Comparison of ENCODE assay signal across 1 cellular context in the genomic region with DNA sequence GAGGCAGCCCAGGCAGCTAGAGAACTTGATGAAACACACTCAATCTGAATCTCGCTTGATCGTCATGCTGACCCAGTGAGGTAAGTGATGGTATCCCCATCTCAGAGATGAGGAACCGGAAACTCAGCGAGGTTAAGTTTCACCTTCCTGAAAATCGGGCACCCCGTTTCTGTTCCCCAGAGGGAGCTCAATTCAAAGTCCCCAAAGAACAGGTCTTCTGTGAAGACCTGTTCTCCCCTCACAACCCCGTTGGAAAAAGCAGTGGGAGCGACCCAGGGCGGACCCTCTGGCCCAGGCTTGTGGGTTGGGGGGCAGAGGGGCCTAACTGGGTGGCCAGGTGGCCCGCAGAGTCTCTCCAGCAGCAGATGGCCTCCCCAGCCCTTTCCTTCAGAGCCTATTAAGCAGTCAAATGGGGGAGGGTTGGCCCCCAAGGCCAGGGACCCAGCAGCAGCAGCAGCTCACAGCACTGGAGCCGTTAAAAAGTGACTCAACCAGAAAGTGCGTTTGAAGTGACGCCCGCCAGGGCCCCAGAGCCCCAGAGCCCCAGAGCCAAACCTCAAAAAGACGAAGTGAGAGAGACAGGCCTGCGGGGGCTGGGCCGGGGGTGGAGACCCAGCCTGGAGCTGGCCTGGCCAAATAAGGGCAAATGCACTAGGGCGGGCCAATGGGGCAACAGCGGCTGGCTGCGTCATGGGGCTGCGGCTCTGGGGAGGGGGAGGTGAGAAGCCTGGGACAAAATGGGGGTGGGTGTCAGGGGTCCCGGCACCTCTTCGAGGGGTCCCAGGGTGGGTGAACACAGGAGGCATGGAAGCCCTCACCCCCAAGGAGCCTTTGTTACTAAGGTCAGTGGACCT.
TF ChIP-seq lines count a peak whose summit lies in the region.

No MANE protein-coding gene starts in this region.

TF ChIP-seq in HepG2, 621 proteins besides CTCF, POLR2A, EP300 and RAD21 (continued from another document and continues in another):
- TF ChIP-seq ZNF350 (CRISPR knock-in tag; IDR thresholded peaks at IDR 0.05; ENCODE audit: borderline replicate concordance, low read depth) (peak; percentile 34; the same call in 1 of the 2 replicates), ZNF569 (CRISPR knock-in tag; IDR thresholded peaks at IDR 0.05; ENCODE audit: borderline replicate concordance) (no peak), POGZ (CRISPR knock-in tag; IDR thresholded peaks at IDR 0.05) (no peak; the same call in 1 of the 2 replicates), NKX3-1 (CRISPR knock-in tag; IDR thresholded peaks at IDR 0.05) (no peak), ZNF703 (CRISPR knock-in tag; IDR thresholded peaks at IDR 0.05; ENCODE audit: borderline replicate concordance) (no peak), KMT2B (CRISPR knock-in tag; IDR thresholded peaks at IDR 0.05) (peak; percentile 54; the same call in 1 of the 2 replicates), MYC (CRISPR knock-in tag; IDR thresholded peaks at IDR 0.05; ENCODE audit: borderline replicate concordance) (no peak), HDAC1 (CRISPR knock-in tag; IDR thresholded peaks at IDR 0.05) (no peak), SAP130 (CRISPR knock-in tag; IDR thresholded peaks at IDR 0.05; ENCODE audit: low read depth) (0 out of 2 replicates have a peak, but pooled peaks have one; percentile 26), SOX6 (IDR thresholded peaks at IDR 0.05) (no peak), SOX6 (CRISPR knock-in tag; IDR thresholded peaks at IDR 0.05) (no peak), SMYD3 (CRISPR knock-in tag; IDR thresholded peaks at IDR 0.05) (no peak), ZFAT (CRISPR knock-in tag; conservative IDR thresholded peaks at IDR 0.05) (no peak), ZNF776 (CRISPR knock-in tag; IDR thresholded peaks at IDR 0.05) (no peak), ATRX (CRISPR knock-in tag; IDR thresholded peaks at IDR 0.05; ENCODE audit: borderline replicate concordance) (no peak), HMG20B (CRISPR knock-in tag; conservative IDR thresholded peaks at IDR 0.05) (no peak), CEBPB (IDR thresholded peaks at IDR 0.05; ENCODE audit: borderline replicate concordance, low read depth, low read length) (peak; percentile 41; the same call in 1 of the 2 replicates), SRF (IDR thresholded peaks at IDR 0.05; ENCODE audit: low read depth, low read length) (peak; percentile 100), HNF4G (IDR thresholded peaks at IDR 0.05; ENCODE audit: borderline replicate concordance, low read depth, low read length) (no peak), HNF4G (CRISPR knock-in tag; IDR thresholded peaks at IDR 0.05; ENCODE audit: borderline replicate concordance, low read depth) (no peak), ARNT (IDR thresholded peaks at IDR 0.05) (no peak), ZMYM4 (CRISPR knock-in tag; IDR thresholded peaks at IDR 0.05) (peak; percentile 44; the same call in 1 of the 2 replicates), ATF2 (CRISPR knock-in tag; IDR thresholded peaks at IDR 0.05) (0 out of 2 replicates have a peak, but pooled peaks have one; percentile 15), FOSL2 (CRISPR knock-in tag; IDR thresholded peaks at IDR 0.05) (peak; percentile 42; the same call in 1 of the 2 replicates), ZNF792 (CRISPR knock-in tag; IDR thresholded peaks at IDR 0.05) (no peak), ZNF550 (CRISPR knock-in tag; IDR thresholded peaks at IDR 0.05; ENCODE audit: borderline replicate concordance) (no peak), ZNF562 (CRISPR knock-in tag; IDR thresholded peaks at IDR 0.05; ENCODE audit: borderline replicate concordance) (no peak), ZFX (CRISPR knock-in tag; IDR thresholded peaks at IDR 0.05; ENCODE audit: low read depth) (peak; percentile 68; the same call in 1 of the 2 replicates), CCAR2 (optimal IDR thresholded peaks at IDR 0.05; ENCODE audit: low read depth, low read length) (no peak), ZMAT3 (CRISPR knock-in tag; conservative IDR thresholded peaks at IDR 0.05) (0 out of 2 replicates have a peak, but pooled peaks have one; percentile 34), ZNF10 (CRISPR knock-in tag; IDR thresholded peaks at IDR 0.05; ENCODE audit: borderline replicate concordance, low read depth) (no peak), PITX1 (CRISPR knock-in tag; IDR thresholded peaks at IDR 0.05) (peak; percentile 10; the same call in 1 of the 2 replicates), RNF2 (conservative IDR thresholded peaks at IDR 0.05; ENCODE audit: low read depth) (0 out of 2 replicates have a peak, but pooled peaks have one; percentile 21), ZNF652 (CRISPR knock-in tag; IDR thresholded peaks at IDR 0.05; ENCODE audit: borderline replicate concordance, low read depth) (no peak), DNMT3B (CRISPR knock-in tag; conservative IDR thresholded peaks at IDR 0.05) (0 out of 2 replicates have a peak, but pooled peaks have one; percentile 29), NFYC (CRISPR knock-in tag; IDR thresholded peaks at IDR 0.05) (peak; percentile 66), RFX1 (IDR thresholded peaks at IDR 0.05) (no peak), PBX3 (CRISPR knock-in tag; IDR thresholded peaks at IDR 0.05; ENCODE audit: borderline replicate concordance) (no peak), PAX8 (CRISPR knock-in tag; IDR thresholded peaks at IDR 0.05; ENCODE audit: borderline replicate concordance) (no peak), THRA (CRISPR knock-in tag; IDR thresholded peaks at IDR 0.05; ENCODE audit: borderline replicate concordance) (peak; percentile 16; the same call in 1 of the 2 replicates), ZNF552 (CRISPR knock-in tag; IDR thresholded peaks at IDR 0.05; ENCODE audit: borderline replicate concordance) (no peak), SP5 (CRISPR knock-in tag; IDR thresholded peaks at IDR 0.05; ENCODE audit: borderline replicate concordance, low read depth) (peak; percentile 31; the same call in 1 of the 2 replicates), NFYB (CRISPR knock-in tag; IDR thresholded peaks at IDR 0.05) (peak; percentile 59), SNAPC4 (CRISPR knock-in tag; IDR thresholded peaks at IDR 0.05) (peak; percentile 33; the same call in 1 of the 2 replicates)
- TF ChIP-seq, protein P1, sequence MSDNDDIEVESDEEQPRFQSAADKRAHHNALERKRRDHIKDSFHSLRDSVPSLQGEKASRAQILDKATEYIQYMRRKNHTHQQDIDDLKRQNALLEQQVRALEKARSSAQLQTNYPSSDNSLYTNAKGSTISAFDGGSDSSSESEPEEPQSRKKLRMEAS (IDR thresholded peaks at IDR 0.05): peak; percentile 63; the same call in 1 of the 2 replicates
- TF ChIP-seq, protein P2, sequence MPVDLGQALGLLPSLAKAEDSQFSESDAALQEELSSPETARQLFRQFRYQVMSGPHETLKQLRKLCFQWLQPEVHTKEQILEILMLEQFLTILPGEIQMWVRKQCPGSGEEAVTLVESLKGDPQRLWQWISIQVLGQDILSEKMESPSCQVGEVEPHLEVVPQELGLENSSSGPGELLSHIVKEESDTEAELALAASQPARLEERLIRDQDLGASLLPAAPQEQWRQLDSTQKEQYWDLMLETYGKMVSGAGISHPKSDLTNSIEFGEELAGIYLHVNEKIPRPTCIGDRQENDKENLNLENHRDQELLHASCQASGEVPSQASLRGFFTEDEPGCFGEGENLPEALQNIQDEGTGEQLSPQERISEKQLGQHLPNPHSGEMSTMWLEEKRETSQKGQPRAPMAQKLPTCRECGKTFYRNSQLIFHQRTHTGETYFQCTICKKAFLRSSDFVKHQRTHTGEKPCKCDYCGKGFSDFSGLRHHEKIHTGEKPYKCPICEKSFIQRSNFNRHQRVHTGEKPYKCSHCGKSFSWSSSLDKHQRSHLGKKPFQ (CRISPR knock-in tag; IDR thresholded peaks at IDR 0.05; ENCODE audit: insufficient replicate concordance): no peak
- TF ChIP-seq, protein P3, sequence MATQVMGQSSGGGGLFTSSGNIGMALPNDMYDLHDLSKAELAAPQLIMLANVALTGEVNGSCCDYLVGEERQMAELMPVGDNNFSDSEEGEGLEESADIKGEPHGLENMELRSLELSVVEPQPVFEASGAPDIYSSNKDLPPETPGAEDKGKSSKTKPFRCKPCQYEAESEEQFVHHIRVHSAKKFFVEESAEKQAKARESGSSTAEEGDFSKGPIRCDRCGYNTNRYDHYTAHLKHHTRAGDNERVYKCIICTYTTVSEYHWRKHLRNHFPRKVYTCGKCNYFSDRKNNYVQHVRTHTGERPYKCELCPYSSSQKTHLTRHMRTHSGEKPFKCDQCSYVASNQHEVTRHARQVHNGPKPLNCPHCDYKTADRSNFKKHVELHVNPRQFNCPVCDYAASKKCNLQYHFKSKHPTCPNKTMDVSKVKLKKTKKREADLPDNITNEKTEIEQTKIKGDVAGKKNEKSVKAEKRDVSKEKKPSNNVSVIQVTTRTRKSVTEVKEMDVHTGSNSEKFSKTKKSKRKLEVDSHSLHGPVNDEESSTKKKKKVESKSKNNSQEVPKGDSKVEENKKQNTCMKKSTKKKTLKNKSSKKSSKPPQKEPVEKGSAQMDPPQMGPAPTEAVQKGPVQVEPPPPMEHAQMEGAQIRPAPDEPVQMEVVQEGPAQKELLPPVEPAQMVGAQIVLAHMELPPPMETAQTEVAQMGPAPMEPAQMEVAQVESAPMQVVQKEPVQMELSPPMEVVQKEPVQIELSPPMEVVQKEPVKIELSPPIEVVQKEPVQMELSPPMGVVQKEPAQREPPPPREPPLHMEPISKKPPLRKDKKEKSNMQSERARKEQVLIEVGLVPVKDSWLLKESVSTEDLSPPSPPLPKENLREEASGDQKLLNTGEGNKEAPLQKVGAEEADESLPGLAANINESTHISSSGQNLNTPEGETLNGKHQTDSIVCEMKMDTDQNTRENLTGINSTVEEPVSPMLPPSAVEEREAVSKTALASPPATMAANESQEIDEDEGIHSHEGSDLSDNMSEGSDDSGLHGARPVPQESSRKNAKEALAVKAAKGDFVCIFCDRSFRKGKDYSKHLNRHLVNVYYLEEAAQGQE (IDR thresholded peaks at IDR 0.05; ENCODE audit: borderline replicate concordance in 1 of 2, low read depth in 1 of 2, low read length in 2 of 2): no peak
- TF ChIP-seq, protein P4, sequence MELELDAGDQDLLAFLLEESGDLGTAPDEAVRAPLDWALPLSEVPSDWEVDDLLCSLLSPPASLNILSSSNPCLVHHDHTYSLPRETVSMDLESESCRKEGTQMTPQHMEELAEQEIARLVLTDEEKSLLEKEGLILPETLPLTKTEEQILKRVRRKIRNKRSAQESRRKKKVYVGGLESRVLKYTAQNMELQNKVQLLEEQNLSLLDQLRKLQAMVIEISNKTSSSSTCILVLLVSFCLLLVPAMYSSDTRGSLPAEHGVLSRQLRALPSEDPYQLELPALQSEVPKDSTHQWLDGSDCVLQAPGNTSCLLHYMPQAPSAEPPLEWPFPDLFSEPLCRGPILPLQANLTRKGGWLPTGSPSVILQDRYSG (CRISPR knock-in tag; IDR thresholded peaks at IDR 0.05): no peak
